Comparison of ENCODE assay signal across 16 cellular contexts in genomic region chr15:78444255-78444654, GRCh38.
"Had no signal": no experiment of that assay in that cellular context is flagged by ENCODE, and none has a peak within 500 bp of the region (broad histone marks: within the 10 kb centered on the region; RNA-seq: fewer than 3 reads in every experiment).

No MANE protein-coding gene starts in this region.

- H3K4me3 ChIP-seq: esophagus muscularis mucosa, lower lobe of right lung had no signal

- H3K27me3 Mint-ChIP-seq: activated CD4-positive, alpha-beta memory T cell treated with anti-CD3 and anti-CD28 coated beads for 36 hours; naive B cell; stimulated activated memory B cell treated with anti-CD40 and anti-IgM and Interleukin-4, amounts not matched to agents 10 μg/mL and 1 μg/mL and 100 μg/mL, for 72 hours; type B pancreatic cell had no signal

- H3K27ac ChIP-seq: esophagus muscularis mucosa, lower lobe of right lung had no signal

- H3K27me3 ChIP-seq: esophagus muscularis mucosa had no signal

- ATAC-seq: left cardiac atrium; lower lobe of right lung; right cardiac atrium; SK-N-SH treated with all-trans-retinoic acid at 6 μM for 48 hours; stimulated activated memory B cell treated with anti-CD40 and anti-IgM and Interleukin-4, amounts not matched to agents 10 μg/mL and 1 μg/mL and 100 μg/mL, for 72 hours had no signal

- H3K9me3 Mint-ChIP-seq: activated CD4-positive, alpha-beta memory T cell treated with anti-CD3 and anti-CD28 coated beads for 36 hours; brain; naive B cell; stimulated activated memory B cell treated with anti-CD40 and anti-IgM and Interleukin-4, amounts not matched to agents 10 μg/mL and 1 μg/mL and 100 μg/mL, for 72 hours; type B pancreatic cell had no signal

- H3K4me3 Mint-ChIP-seq: activated CD4-positive, alpha-beta memory T cell treated with anti-CD3 and anti-CD28 coated beads for 36 hours; naive B cell; stimulated activated memory B cell treated with anti-CD40 and anti-IgM and Interleukin-4, amounts not matched to agents 10 μg/mL and 1 μg/mL and 100 μg/mL, for 72 hours; type B pancreatic cell had no signal

- H3K9me3 ChIP-seq: esophagus muscularis mucosa, lower lobe of right lung had no signal

- DNase-seq: activated CD4-positive, alpha-beta memory T cell treated with anti-CD3 and anti-CD28 coated beads for 36 hours; activated gamma-delta T cell treated with Interleukin-2 at 50 U/mL for 16 hours; amygdala; cerebellar nuclear complex; hypothalamus; left cardiac atrium; lower lobe of right lung; naive B cell; right cardiac atrium; SHP77; small intestine had no signal

- H3K27ac Mint-ChIP-seq: activated CD4-positive, alpha-beta memory T cell treated with anti-CD3 and anti-CD28 coated beads for 36 hours; type B pancreatic cell had no signal
